In the genomic region with DNA sequence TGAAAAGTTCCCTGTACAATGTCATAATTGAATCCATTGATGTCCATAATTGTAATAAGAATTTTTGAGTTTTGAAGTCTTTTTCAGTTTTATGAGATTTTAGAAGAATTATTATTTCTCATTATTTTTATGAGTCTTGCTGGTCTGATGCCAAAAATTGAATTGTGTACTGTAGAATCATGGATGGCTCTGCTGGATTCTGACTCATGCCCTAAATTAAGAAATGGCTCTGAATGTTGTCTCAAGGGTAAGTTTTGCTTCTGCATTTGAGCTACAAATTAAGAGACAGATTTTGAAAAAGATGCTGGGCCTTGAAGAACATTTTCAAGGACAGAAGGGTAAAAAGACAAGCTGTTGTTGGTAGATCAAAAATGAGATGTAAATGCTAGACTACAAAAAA, we compare ENCODE assay signal across 1 cellular context.
TF ChIP-seq lines count a peak whose summit lies in the region.

No MANE protein-coding gene starts in this region.

TF ChIP-seq in SK-N-SH, 30 proteins besides CTCF, POLR2A, EP300 and RAD21 (continued from another document):
- TF ChIP-seq, protein P1, sequence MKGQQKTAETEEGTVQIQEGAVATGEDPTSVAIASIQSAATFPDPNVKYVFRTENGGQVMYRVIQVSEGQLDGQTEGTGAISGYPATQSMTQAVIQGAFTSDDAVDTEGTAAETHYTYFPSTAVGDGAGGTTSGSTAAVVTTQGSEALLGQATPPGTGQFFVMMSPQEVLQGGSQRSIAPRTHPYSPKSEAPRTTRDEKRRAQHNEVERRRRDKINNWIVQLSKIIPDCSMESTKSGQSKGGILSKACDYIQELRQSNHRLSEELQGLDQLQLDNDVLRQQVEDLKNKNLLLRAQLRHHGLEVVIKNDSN (IDR thresholded peaks at IDR 0.05; ENCODE audit: borderline replicate concordance, low read depth): no peak
- TF ChIP-seq RCOR1 (IDR thresholded peaks at IDR 0.05; ENCODE audit: low read length) (no peak), TAF1 (IDR thresholded peaks at IDR 0.05; ENCODE audit: borderline replicate concordance, low read depth, low read length) (no peak), RFX5 (IDR thresholded peaks at IDR 0.05; ENCODE audit: low read length) (no peak), TCF12 (IDR thresholded peaks at IDR 0.05) (no peak), IRF3 (IDR thresholded peaks at IDR 0.05; ENCODE audit: low read depth, low read length) (no peak), MAX (IDR thresholded peaks at IDR 0.05; ENCODE audit: low read depth) (no peak), GABPA (IDR thresholded peaks at IDR 0.05; ENCODE audit: low read depth) (no peak)
